ENCODE assay signal across 10 cellular contexts in genomic region chr6:148789991-148790390, GRCh38.
"Had no signal": no experiment of that assay in that cellular context is flagged by ENCODE, and none has a peak within 500 bp of the region (broad histone marks: within the 10 kb centered on the region; RNA-seq: fewer than 3 reads in every experiment).

No MANE protein-coding gene starts in this region.

- H3K4me3 ChIP-seq: heart right ventricle, psoas muscle, spleen had no signal

- H3K27me3 ChIP-seq: heart right ventricle, spleen had no signal

- H3K27ac ChIP-seq: heart right ventricle, parathyroid adenoma, psoas muscle, spleen had no signal

- H3K36me3 ChIP-seq: heart right ventricle had no signal

- H3K4me1 ChIP-seq: psoas muscle had no signal

- DNase-seq: effector memory CD4-positive, alpha-beta T cell; heart right ventricle; mammary epithelial cell; natural killer cell; psoas muscle; spleen; stimulated activated CD4-positive, alpha-beta T cell treated with anti-CD3 and anti-CD28 coated beads, Interleukin-2, amount 100 ng/mL, for 24 hours; stimulated activated CD4-positive, alpha-beta T cell treated with anti-CD3 and anti-CD28 coated beads, Interleukin-4, amount 100 ng/mL, for 4 hours; stimulated activated naive CD4-positive, alpha-beta T cell treated with Interleukin-2 at 50 U/mL for 16 hours had no signal
